Comparison of ENCODE assay signal across 24 cellular contexts in genomic region chr6:150028799-150029198, GRCh38. TPM values are rescaled to one million over a fixed set of nuclear protein-coding genes. Genes with fewer than 3 reads are reported as not detected.
"Had no signal": no experiment of that assay in that cellular context is flagged by ENCODE, and none has a peak within 500 bp of the region (broad histone marks: within the 10 kb centered on the region; RNA-seq: fewer than 3 reads in every experiment).

No MANE protein-coding gene starts in this region.

- H3K27ac Mint-ChIP-seq: memory B cell, nephron, type B pancreatic cell had no signal

- H3K27ac ChIP-seq: heart right ventricle, left lung, lower lobe of right lung, neutrophil, suprapubic skin, thyroid gland had no signal

- H3K27me3 ChIP-seq: thyroid gland had no signal

- H3K36me3 Mint-ChIP-seq: memory B cell, type B pancreatic cell had no signal

- H3K9me3 Mint-ChIP-seq: central memory CD8-positive, alpha-beta T cell; memory B cell; type B pancreatic cell had no signal

- ATAC-seq: esophagus mucosa, heart right ventricle, left lung, lower lobe of right lung, sciatic nerve had no signal

- H3K4me3 Mint-ChIP-seq: central memory CD8-positive, alpha-beta T cell; memory B cell; nephron; type B pancreatic cell had no signal

- H3K4me1 Mint-ChIP-seq: nephron had no signal

- DNase-seq: dermis blood vessel endothelial cell; effector CD8-positive, alpha-beta T cell; heart right ventricle; hypothalamus; left lung; lower lobe of right lung; midbrain; naive B cell; stimulated activated CD4-positive, alpha-beta T cell treated with anti-CD3 and anti-CD28 coated beads, Interleukin-2, amount 100 ng/mL, for 24 hours; stimulated activated naive CD4-positive, alpha-beta T cell treated with Interleukin-2 at 50 U/mL for 16 hours; thyroid gland had no signal

- H3K4me3 ChIP-seq: heart right ventricle, left lung, lower lobe of right lung, suprapubic skin, thyroid gland had no signal

- H3K9me3 ChIP-seq: heart right ventricle, left lung, lower lobe of right lung, neutrophil, suprapubic skin, thyroid gland had no signal

- H3K36me3 ChIP-seq: heart right ventricle, left lung, lower lobe of right lung, neutrophil, suprapubic skin, thyroid gland had no signal

RNA-seq across cellular contexts. Expression of gene RAET1L, which starts 3.5 kb away (rescaled TPM):
- total RNA-seq: dermis blood vessel endothelial cell, fibroblast of lung, frontal cortex, heart right ventricle, lower lobe of right lung, osteoblast, pulmonary artery endothelial cell, sciatic nerve, skeletal muscle tissue, thyroid gland had no signal
